In the genomic region with DNA sequence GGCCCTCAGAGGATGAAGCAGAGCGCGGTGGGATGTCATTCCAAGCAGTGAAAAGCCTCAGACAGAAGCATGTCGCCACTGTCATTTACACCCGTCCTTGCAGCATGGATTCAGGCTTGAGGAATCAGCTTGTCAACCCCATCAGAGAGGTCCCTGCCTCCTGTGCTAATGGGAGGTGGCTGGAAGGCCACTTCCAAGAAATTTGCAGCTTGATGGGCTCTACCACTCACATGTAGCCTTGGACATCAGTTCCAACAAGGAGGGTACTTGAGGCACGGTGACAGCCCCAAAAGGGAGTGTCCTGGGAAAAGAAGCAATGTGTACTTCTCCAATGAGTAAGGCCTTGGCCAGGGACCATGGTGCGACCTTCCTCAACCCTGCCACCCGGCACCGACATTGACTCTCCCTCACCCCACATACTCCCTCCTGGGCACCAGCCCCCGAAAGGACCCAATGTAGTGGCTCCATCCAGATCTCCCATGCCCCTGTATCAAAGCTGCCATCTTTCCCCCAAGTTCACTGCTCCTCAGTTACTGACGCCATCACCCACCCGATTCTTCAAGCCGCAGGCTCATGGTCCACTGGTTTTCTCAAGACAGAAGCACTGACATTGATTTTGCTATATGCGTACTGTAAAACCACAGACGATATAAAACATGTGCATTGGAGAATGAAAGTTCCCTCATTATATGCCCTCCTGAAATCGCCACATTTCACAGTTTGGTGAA, we compare ENCODE assay signal across 14 cellular contexts.
A peak's percentile ranks its signal among the peaks of the same experiment; 100 is the strongest.
DNase-seq lines count a peak whose midpoint lies in the region; ATAC-seq, FAIRE-seq and TF ChIP-seq lines count a peak whose summit lies in the region.
"Had no signal": no experiment of that assay in that cellular context is flagged by ENCODE, and none has a peak within 500 bp of the region (broad histone marks: within the 10 kb centered on the region; RNA-seq: fewer than 3 reads in every experiment).

No MANE protein-coding gene starts in this region.

- H3K27me3 ChIP-seq in BLaER1 (no peaks in the 10 kb centered on the region), astrocyte (ENCODE audit: insufficient read depth, low read length) (no peaks in the 10 kb centered on the region)
- H3K27me3 ChIP-seq: adrenal gland had no signal

- H3K9me3 ChIP-seq in BLaER1 (no peaks in the 10 kb centered on the region), astrocyte (ENCODE audit: insufficient read depth, low read depth, low read length) (no peaks in the 10 kb centered on the region)
- H3K9me3 ChIP-seq: adrenal gland, mucosa of descending colon had no signal

- no peak overlapping the region for H2AFZ ChIP-seq in astrocyte (ENCODE audit: low read depth, low read length)

- peak overlapping the region; percentile 45 for H3K4me3 Mint-ChIP-seq in astrocyte (ENCODE audit: unreplicated experiment)
- H3K4me3 Mint-ChIP-seq in natural killer cell treated with Interleukin-12 subunit alpha and Interleukin-12 subunit beta and Interleukin-15 and Interleukin-18, amount 100 ng/mL, for 72 hours: peak overlapping the region; percentile 58

- H3K4me1 Mint-ChIP-seq in astrocyte (ENCODE audit: low read depth, unreplicated experiment): no peaks in the 10 kb centered on the region
- H3K4me1 Mint-ChIP-seq in natural killer cell treated with Interleukin-12 subunit alpha and Interleukin-12 subunit beta and Interleukin-15 and Interleukin-18, amount 100 ng/mL, for 72 hours (ENCODE audit: low read depth in 2 of 2): peaks cover 0 to 6% of the 10 kb centered on the region in 2 donors

- TF ChIP-seq CTCF in astrocyte (IDR thresholded peaks at IDR 0.05; ENCODE audit: insufficient read depth, low read depth, low read length): no peak

- H3K79me2 ChIP-seq in astrocyte (ENCODE audit: insufficient read depth, low read length): no peaks in the 10 kb centered on the region

- H3K36me3 Mint-ChIP-seq in astrocyte (ENCODE audit: low read depth, unreplicated experiment): no peaks in the 10 kb centered on the region
- H3K36me3 Mint-ChIP-seq in natural killer cell treated with Interleukin-12 subunit alpha and Interleukin-12 subunit beta and Interleukin-15 and Interleukin-18, amount 100 ng/mL, for 72 hours: no peaks in the 10 kb centered on the region

- 0 out of 2 replicates have a peak overlapping the region, but pooled peaks have one; percentile 12 for H3K27ac ChIP-seq in BLaER1
- H3K27ac ChIP-seq in astrocyte (ENCODE audit: low read depth, low read length): no peak overlapping the region

- DNase-seq in D341Med (ENCODE audit: low spot score): peak; percentile 12
- DNase-seq in astrocyte (ENCODE audit: low read depth): no peak
- DNase-seq in natural killer cell treated with Interleukin-12 subunit alpha and Interleukin-12 subunit beta and Interleukin-15 and Interleukin-18, amount 100 ng/mL, for 72 hours (ENCODE audit: low spot score): no peak
- DNase-seq in dedifferentiated amniotic fluid mesenchymal stem cell (ENCODE audit: extremely low spot score): no peak
- DNase-seq in amniotic stem cell (lab: John Stamatoyannopoulos, UW): no peak
- DNase-seq: activated CD4-positive, alpha-beta T cell treated with anti-CD3 and anti-CD28 coated beads, Interleukin-2, amount 50 U/mL, for 1 hour; NCI-H1105 treated with DMSO at 0.1 percent for 48 hours; NCI-H446 treated with DMSO at 0.1 percent for 48 hours had no signal

- ATAC-seq in natural killer cell treated with Interleukin-12 subunit alpha and Interleukin-12 subunit beta and Interleukin-15 and Interleukin-18, amount 100 ng/mL, for 72 hours: no peak
- ATAC-seq in HG02970 (IDR thresholded peaks at IDR 0.05; ENCODE audit: low FRiP score, unreplicated experiment) (no peak), HG02798 (IDR thresholded peaks at IDR 0.05; ENCODE audit: poor library complexity, unreplicated experiment) (no peak)
- ATAC-seq: HepG2, mucosa of descending colon had no signal

- H3K9ac ChIP-seq in BLaER1: no peak overlapping the region
- no peak overlapping the region for H3K9ac ChIP-seq in astrocyte (ENCODE audit: low read length)

- no peak overlapping the region for H3K27ac Mint-ChIP-seq in astrocyte (ENCODE audit: unreplicated experiment)
- peak overlapping the region in 1 of 2 donors; percentile 14 for H3K27ac Mint-ChIP-seq in natural killer cell treated with Interleukin-12 subunit alpha and Interleukin-12 subunit beta and Interleukin-15 and Interleukin-18, amount 100 ng/mL, for 72 hours

- H3K27me3 Mint-ChIP-seq in astrocyte (ENCODE audit: low read depth, unreplicated experiment): peaks cover 16% of the 10 kb centered on the region
- H3K27me3 Mint-ChIP-seq in natural killer cell treated with Interleukin-12 subunit alpha and Interleukin-12 subunit beta and Interleukin-15 and Interleukin-18, amount 100 ng/mL, for 72 hours: peaks cover 0 to 2% of the 10 kb centered on the region in 2 donors

- H3K4me3 ChIP-seq in BLaER1 (no peak overlapping the region), astrocyte (ENCODE audit: insufficient read depth, low read depth, low read length) (no peak overlapping the region)
- H3K4me3 ChIP-seq: adrenal gland, mucosa of descending colon had no signal

- H3K4me2 ChIP-seq in BLaER1 (peak overlapping the region; percentile 99), astrocyte (ENCODE audit: low read length) (no peak overlapping the region)

- no peak for FAIRE-seq in astrocyte (lab: Jason Lieb, UNC)
- FAIRE-seq: HepG2 had no signal

- H3K4me1 ChIP-seq in BLaER1 (peaks cover 49% of the 10 kb centered on the region), astrocyte (ENCODE audit: insufficient read depth, low read length) (peaks cover 8% of the 10 kb centered on the region)

- H3K36me3 ChIP-seq in BLaER1: no peaks in the 10 kb centered on the region
- H3K36me3 ChIP-seq in astrocyte (ENCODE audit: insufficient read depth, low read length): no peaks in the 10 kb centered on the region
- H3K36me3 ChIP-seq: adrenal gland had no signal

- no peaks in the 10 kb centered on the region for H3K9me3 Mint-ChIP-seq in astrocyte (ENCODE audit: unreplicated experiment)
- no peaks in the 10 kb centered on the region for H3K9me3 Mint-ChIP-seq in natural killer cell treated with Interleukin-12 subunit alpha and Interleukin-12 subunit beta and Interleukin-15 and Interleukin-18, amount 100 ng/mL, for 72 hours

- no peaks in the 10 kb centered on the region for H4K20me1 ChIP-seq in BLaER1
- H4K20me1 ChIP-seq in astrocyte (ENCODE audit: insufficient read depth, low read length): no peaks in the 10 kb centered on the region
